ENCODE assay signal across 17 cellular contexts in genomic region chr7:131829911-131830310, GRCh38.
DNase-seq lines count a peak whose midpoint lies in the region; ATAC-seq and TF ChIP-seq lines count a peak whose summit lies in the region.
"Had no signal": no experiment of that assay in that cellular context is flagged by ENCODE, and none has a peak within 500 bp of the region (broad histone marks: within the 10 kb centered on the region; RNA-seq: fewer than 3 reads in every experiment).

No MANE protein-coding gene starts in this region.

- peak overlapping the region; percentile 31 for H3K27ac Mint-ChIP-seq in progenitor cell of endocrine pancreas
- no peak overlapping the region for H3K27ac Mint-ChIP-seq in activated naive CD8-positive, alpha-beta T cell treated with anti-CD3 and anti-CD28 coated beads for 36 hours
- H3K27ac Mint-ChIP-seq: activated T-helper 1 cell treated with anti-CD3 and anti-CD28 coated beads, Interleukin-12 subunit alpha, Interleukin-12 subunit beta, Interleukin-2, Interleukin-4 antibody, amounts not matched to agents 30 ng/mL and 10 ng/mL and 1 ng/mL, durations not matched to agents 14 hours and 24 hours and 36 hours; T-cell had no signal

- no peaks in the 10 kb centered on the region for H3K9me3 ChIP-seq in hepatocyte (ENCODE audit: low read depth)
- H3K9me3 ChIP-seq: lower lobe of right lung, neutrophil, thyroid gland had no signal

- H3K36me3 Mint-ChIP-seq in progenitor cell of endocrine pancreas (ENCODE audit: insufficient read depth) = no peaks in the 10 kb centered on the region
- H3K36me3 Mint-ChIP-seq in activated naive CD8-positive, alpha-beta T cell treated with anti-CD3 and anti-CD28 coated beads for 36 hours = no peaks in the 10 kb centered on the region
- H3K36me3 Mint-ChIP-seq: T-cell had no signal

- H3K4me1 ChIP-seq in hepatocyte (ENCODE audit: insufficient read depth) = peaks cover 12% of the 10 kb centered on the region
- H3K4me1 ChIP-seq: lower lobe of right lung, thyroid gland had no signal

- H3K27ac ChIP-seq in hepatocyte = no peak overlapping the region
- H3K27ac ChIP-seq: 22Rv1, KMS-11, lower lobe of right lung, neutrophil, thyroid gland had no signal

- intact Hi-C loops in posterior cingulate gyrus (cut with DNase I) = no loop called here

- H3K27me3 ChIP-seq in hepatocyte = peaks cover 5% of the 10 kb centered on the region
- H3K27me3 ChIP-seq: thyroid gland had no signal

- DNase-seq in NCI-H1417 (lab: John Stamatoyannopoulos, UW) (peak in 2 of 3 experiments; percentile 18 to 52), NCI-H1417 treated with DMSO at 0.1 percent for 48 hours (lab: John Stamatoyannopoulos, UW) (no peak), SK-N-DZ (ENCODE audit: low spot score) (peak; percentile 57), hepatocyte (ENCODE audit: low spot score) (peak; percentile 74), progenitor cell of endocrine pancreas (ENCODE audit: low spot score, unreplicated experiment) (peak; percentile 41), posterior cingulate gyrus (no peak)
- DNase-seq in activated naive CD8-positive, alpha-beta T cell treated with anti-CD3 and anti-CD28 coated beads for 36 hours = no peak
- DNase-seq: activated CD4-positive, alpha-beta T cell treated with anti-CD3 and anti-CD28 coated beads for 4 hours; lower lobe of right lung; NCI-H2029; T-cell; thyroid gland had no signal

- ATAC-seq in GM18867 (IDR thresholded peaks at IDR 0.05; ENCODE audit: unreplicated experiment) = no peak
- ATAC-seq: lower lobe of right lung, T-cell had no signal

- H3K4me2 ChIP-seq in hepatocyte = peak overlapping the region; percentile 61
- H3K4me2 ChIP-seq: KMS-11 had no signal

- no peaks in the 10 kb centered on the region for H3K36me3 ChIP-seq in hepatocyte (replicated peaks; ENCODE audit: insufficient read depth, low read depth)
- H3K36me3 ChIP-seq: lower lobe of right lung, neutrophil, thyroid gland had no signal

- WGBS in hepatocyte (ENCODE audit: low lambda C conversion rate, missing lambda C conversion rate) = 4% methylated on average over 12 of the region's 12 CpGs

- H3K4me3 ChIP-seq in hepatocyte = no peak overlapping the region
- H3K4me3 ChIP-seq: lower lobe of right lung, thyroid gland had no signal

- H4K20me1 ChIP-seq in hepatocyte (ENCODE audit: insufficient read depth, poor library complexity, severe bottlenecking) = no peaks in the 10 kb centered on the region

- H3K4me1 Mint-ChIP-seq in progenitor cell of endocrine pancreas (ENCODE audit: low read depth) = peaks cover 10% of the 10 kb centered on the region
- no peaks in the 10 kb centered on the region for H3K4me1 Mint-ChIP-seq in activated naive CD8-positive, alpha-beta T cell treated with anti-CD3 and anti-CD28 coated beads for 36 hours
- H3K4me1 Mint-ChIP-seq: T-cell had no signal

- peak overlapping the region; percentile 45 for H3K4me3 Mint-ChIP-seq in progenitor cell of endocrine pancreas (ENCODE audit: low read depth)
- no peak overlapping the region for H3K4me3 Mint-ChIP-seq in activated naive CD8-positive, alpha-beta T cell treated with anti-CD3 and anti-CD28 coated beads for 36 hours
- H3K4me3 Mint-ChIP-seq: activated T-helper 1 cell treated with anti-CD3 and anti-CD28 coated beads, Interleukin-12 subunit alpha, Interleukin-12 subunit beta, Interleukin-2, Interleukin-4 antibody, amounts not matched to agents 30 ng/mL and 10 ng/mL and 1 ng/mL, durations not matched to agents 14 hours and 24 hours and 36 hours; T-cell had no signal

- peak; percentile 11 for TF ChIP-seq CTCF in hepatocyte (IDR thresholded peaks at IDR 0.05; ENCODE audit: poor library complexity)
- TF ChIP-seq CTCF in progenitor cell of endocrine pancreas (IDR thresholded peaks at IDR 0.05; ENCODE audit: unreplicated experiment) = no peak

- H2AFZ ChIP-seq in hepatocyte = peak overlapping the region; percentile 21

- H3K27me3 Mint-ChIP-seq in progenitor cell of endocrine pancreas = peaks cover 28% of the 10 kb centered on the region
- peaks cover 28% of the 10 kb centered on the region for H3K27me3 Mint-ChIP-seq in activated naive CD8-positive, alpha-beta T cell treated with anti-CD3 and anti-CD28 coated beads for 36 hours

- no peaks in the 10 kb centered on the region for H3K9me3 Mint-ChIP-seq in progenitor cell of endocrine pancreas (ENCODE audit: low read depth)
- H3K9me3 Mint-ChIP-seq in activated naive CD8-positive, alpha-beta T cell treated with anti-CD3 and anti-CD28 coated beads for 36 hours = no peaks in the 10 kb centered on the region
- H3K9me3 Mint-ChIP-seq: activated T-helper 1 cell treated with anti-CD3 and anti-CD28 coated beads, Interleukin-12 subunit alpha, Interleukin-12 subunit beta, Interleukin-2, Interleukin-4 antibody, amounts not matched to agents 30 ng/mL and 10 ng/mL and 1 ng/mL, durations not matched to agents 14 hours and 24 hours and 36 hours; T-cell had no signal

- H3K9me2 ChIP-seq in hepatocyte (replicated peaks; ENCODE audit: insufficient read depth) = no peaks in the 10 kb centered on the region

- no peaks in the 10 kb centered on the region for H3K79me2 ChIP-seq in hepatocyte

Comparison
In these comparisons a context has a peak if more than half of its experiments do, and no peak if none do; other contexts are left out.
1. DNase-seq: peak in NCI-H1417 (2 of 3), SK-N-DZ (single experiment), hepatocyte (single experiment) and progenitor cell of endocrine pancreas (single experiment); none in NCI-H1417 treated with DMSO at 0.1 percent for 48 hours (single experiment), posterior cingulate gyrus (0 of 10) and activated naive CD8-positive, alpha-beta T cell treated with anti-CD3 and anti-CD28 coated beads for 36 hours (single experiment).